16 cellular contexts compared by ENCODE assay signal in the genomic region with DNA sequence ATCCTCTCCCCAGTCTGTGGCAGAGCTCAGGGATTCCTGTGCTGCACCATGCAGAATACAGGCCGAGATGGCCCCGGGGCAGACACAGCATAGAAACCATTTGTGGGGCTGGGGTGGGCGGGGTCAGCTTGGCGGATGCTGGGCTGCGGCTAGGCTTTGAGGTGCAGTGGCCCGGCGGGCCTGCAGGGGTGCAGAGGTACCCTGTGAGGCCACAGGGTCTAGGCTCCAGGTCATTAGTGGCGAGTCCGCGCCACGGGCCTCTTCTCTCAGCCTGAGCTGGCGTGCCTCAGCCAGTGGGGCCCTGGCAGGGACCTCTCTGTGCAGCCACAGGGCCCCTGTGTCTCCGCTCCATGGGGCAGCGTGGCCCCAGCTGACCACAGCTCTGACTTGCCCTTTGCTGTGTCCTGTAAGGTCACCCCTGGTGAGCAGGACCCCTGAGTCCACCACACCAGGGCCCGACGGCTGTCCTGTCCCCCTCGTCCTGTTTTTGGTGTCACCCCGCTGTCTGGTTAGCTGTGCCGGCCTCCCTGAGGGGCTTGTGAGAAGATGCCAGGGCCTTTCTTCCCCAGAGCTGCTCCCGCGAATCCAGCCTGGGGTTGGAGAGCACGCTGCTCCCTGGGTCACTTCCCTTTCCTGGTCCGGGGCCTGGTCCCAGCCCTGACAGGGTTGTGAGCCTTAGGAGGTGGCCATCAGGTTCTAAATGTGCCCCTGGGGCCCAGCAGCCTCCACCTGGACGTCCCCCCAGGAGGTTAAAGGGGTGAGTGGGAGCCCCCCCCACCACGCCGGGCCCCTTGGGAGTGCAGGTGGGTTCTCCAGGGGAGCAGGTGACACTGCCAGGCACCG. TPM values are rescaled to one million over a fixed set of nuclear protein-coding genes. Genes with fewer than 3 reads are reported as not detected.
DNase-seq lines count a peak whose midpoint lies in the region; ATAC-seq and TF ChIP-seq lines count a peak whose summit lies in the region.
"Had no signal": no experiment of that assay in that cellular context is flagged by ENCODE, and none has a peak within 500 bp of the region (broad histone marks: within the 10 kb centered on the region; RNA-seq: fewer than 3 reads in every experiment).

No MANE protein-coding gene starts in this region.

- no peaks in the 10 kb centered on the region for H4K20me1 ChIP-seq in OCI-LY7 (ENCODE audit: insufficient read depth, low read length)

- H3K79me2 ChIP-seq in OCI-LY7 (ENCODE audit: insufficient read depth, low read depth, low read length): no peaks in the 10 kb centered on the region

- peak overlapping the region; percentile 33; the same call in 1 of the 2 replicates for H3K4me2 ChIP-seq in OCI-LY7 (ENCODE audit: low read length)

- H3K27ac Mint-ChIP-seq in stimulated activated effector memory CD8-positive, alpha-beta T cell treated with anti-CD3 and anti-CD28 coated beads, Interleukin-12 subunit alpha, Interleukin-12 subunit beta, amount 100 ng/mL, for 72 hours: no peak overlapping the region
- H3K27ac Mint-ChIP-seq: activated naive CD8-positive, alpha-beta T cell treated with anti-CD3 and anti-CD28 coated beads, Interleukin-2, amount 50 U/mL, for 24 hours; CD4-positive, CD25-positive, alpha-beta regulatory T cell; T-helper 17 cell had no signal

- DNase-seq in OCI-LY7 (ENCODE audit: low spot score): no peak
- DNase-seq in iPS-NIHi11 (ENCODE audit: low spot score): peak; percentile 72
- DNase-seq in stimulated activated effector memory CD8-positive, alpha-beta T cell treated with anti-CD3 and anti-CD28 coated beads, Interleukin-12 subunit alpha, Interleukin-12 subunit beta, amount 100 ng/mL, for 72 hours (ENCODE audit: low spot score in 2 of 2): no peak
- DNase-seq in uterus: no peak
- DNase-seq in globus pallidus (ENCODE audit: low spot score): no peak
- DNase-seq in right atrium auricular region (ENCODE audit: low spot score): no peak
- DNase-seq: activated naive CD8-positive, alpha-beta T cell treated with anti-CD3 and anti-CD28 coated beads, Interleukin-2, amount 50 U/mL, for 24 hours; activated T-cell treated with anti-CD3 and anti-CD28 coated beads, Interleukin-2, amount 50 U/mL, for 48 hours; CD4-positive, CD25-positive, alpha-beta regulatory T cell; GF-D8; NCI-H1930; NCI-H526; nucleus accumbens; stimulated activated naive CD4-positive, alpha-beta T cell treated with Interleukin-2 at 50 U/mL for 16 hours; T-helper 17 cell had no signal

- no TSS peak for BruUV-seq in OCI-LY7 (replicated peaks; lab: Mats Ljungman, UMichigan)

- TF ChIP-seq POLR2A in uterus (IDR thresholded peaks at IDR 0.05): no peak

- H3K36me3 ChIP-seq in OCI-LY7 (ENCODE audit: insufficient read depth, low read length) (peaks cover 9% of the 10 kb centered on the region; the same call in 1 of the 2 replicates), uterus (no peaks in the 10 kb centered on the region), right atrium auricular region (no peaks in the 10 kb centered on the region)

- no peak overlapping the region for H3K4me3 Mint-ChIP-seq in stimulated activated effector memory CD8-positive, alpha-beta T cell treated with anti-CD3 and anti-CD28 coated beads, Interleukin-12 subunit alpha, Interleukin-12 subunit beta, amount 100 ng/mL, for 72 hours
- H3K4me3 Mint-ChIP-seq: activated naive CD8-positive, alpha-beta T cell treated with anti-CD3 and anti-CD28 coated beads, Interleukin-2, amount 50 U/mL, for 24 hours; CD4-positive, CD25-positive, alpha-beta regulatory T cell; T-helper 17 cell had no signal

- POLR2A ChIA-PET in OCI-LY7 (lab: Charles Lee): no interaction called here

- intact Hi-C loops in OCI-LY7 (cut with micrococcal nuclease; ENCODE audit: unreplicated experiment): no loop called here
- intact Hi-C loops in uterus (cut with DNase I; ENCODE audit: low total_unique reads): no loop called here

- H3K4me1 ChIP-seq in OCI-LY7 (ENCODE audit: insufficient read depth, low read length, poor library complexity, severe bottlenecking): peaks cover 22% of the 10 kb centered on the region
- H3K4me1 ChIP-seq in uterus: peaks cover 10 to 20% of the 10 kb centered on the region in 2 donors
- H3K4me1 ChIP-seq in right atrium auricular region: peaks cover 0 to 61% of the 10 kb centered on the region in 2 donors

- peaks cover 36% of the 10 kb centered on the region for H3K36me3 Mint-ChIP-seq in stimulated activated effector memory CD8-positive, alpha-beta T cell treated with anti-CD3 and anti-CD28 coated beads, Interleukin-12 subunit alpha, Interleukin-12 subunit beta, amount 100 ng/mL, for 72 hours

- CTCF ChIA-PET in OCI-LY7 (lab: Charles Lee; ENCODE audit: unreplicated experiment): no interaction called here

- peak; percentile 29 for ATAC-seq in stimulated activated effector memory CD8-positive, alpha-beta T cell treated with anti-CD3 and anti-CD28 coated beads, Interleukin-12 subunit alpha, Interleukin-12 subunit beta, amount 100 ng/mL, for 72 hours
- ATAC-seq: activated naive CD8-positive, alpha-beta T cell treated with anti-CD3 and anti-CD28 coated beads, Interleukin-2, amount 50 U/mL, for 24 hours had no signal

- no peaks in the 10 kb centered on the region for H3K9me2 ChIP-seq in OCI-LY7 (ENCODE audit: insufficient read depth, low read length)

- TF ChIP-seq CTCF in GM12872 (IDR thresholded peaks at IDR 0.05; ENCODE audit: insufficient read depth, low read depth, low read length) (peak; percentile 44; the same call in 2 of the 3 replicates), OCI-LY7 (conservative IDR thresholded peaks at IDR 0.05; ENCODE audit: low read length) (no peak), uterus (IDR thresholded peaks at IDR 0.05) (no peak), right atrium auricular region (IDR thresholded peaks at IDR 0.05) (no peak)

- H3K27me3 ChIP-seq in uterus (no peaks in the 10 kb centered on the region), right atrium auricular region (no peaks in the 10 kb centered on the region)

- no peaks in the 10 kb centered on the region for H3K9me3 ChIP-seq in OCI-LY7 (ENCODE audit: low read length)
- no peaks in the 10 kb centered on the region for H3K9me3 ChIP-seq in uterus
- H3K9me3 ChIP-seq in right atrium auricular region: no peaks in the 10 kb centered on the region

- H3K9me3 Mint-ChIP-seq in stimulated activated effector memory CD8-positive, alpha-beta T cell treated with anti-CD3 and anti-CD28 coated beads, Interleukin-12 subunit alpha, Interleukin-12 subunit beta, amount 100 ng/mL, for 72 hours: no peaks in the 10 kb centered on the region
- H3K9me3 Mint-ChIP-seq: activated naive CD8-positive, alpha-beta T cell treated with anti-CD3 and anti-CD28 coated beads, Interleukin-2, amount 50 U/mL, for 24 hours; CD4-positive, CD25-positive, alpha-beta regulatory T cell had no signal

- H3K27ac ChIP-seq in OCI-LY7 (ENCODE audit: low read depth, low read length, poor library complexity, severe bottlenecking) (no peak overlapping the region), uterus (no peak overlapping the region), right atrium auricular region (peak overlapping the region in 1 of 2 donors; percentile 1)

- H3K4me1 Mint-ChIP-seq in stimulated activated effector memory CD8-positive, alpha-beta T cell treated with anti-CD3 and anti-CD28 coated beads, Interleukin-12 subunit alpha, Interleukin-12 subunit beta, amount 100 ng/mL, for 72 hours: peaks cover 41% of the 10 kb centered on the region

- H3K4me3 ChIP-seq in OCI-LY7 (ENCODE audit: low read depth, low read length, poor library complexity, severe bottlenecking): no peak overlapping the region
- no peak overlapping the region for H3K4me3 ChIP-seq in uterus
- no peak overlapping the region for H3K4me3 ChIP-seq in right atrium auricular region

- H2AFZ ChIP-seq in OCI-LY7 (ENCODE audit: low read length): no peak overlapping the region

RNA-seq across cellular contexts. Expression of a gene that starts 12.1 kb away (rescaled TPM):
- 14.2 and 24.3 TPM in 2 replicates for total RNA-seq in OCI-LY7 (2014; rRNA removed; shearing (Covaris generic))
- total RNA-seq in OCI-LY7 (2022) (36.3 and 44.2 TPM in 2 replicates), uterus (10 to 100 TPM; 18.4 to 94.7 (median 25.6) TPM), right atrium auricular region (10 to 100 TPM; 17.6 to 26.0 TPM)
